In the genomic region with DNA sequence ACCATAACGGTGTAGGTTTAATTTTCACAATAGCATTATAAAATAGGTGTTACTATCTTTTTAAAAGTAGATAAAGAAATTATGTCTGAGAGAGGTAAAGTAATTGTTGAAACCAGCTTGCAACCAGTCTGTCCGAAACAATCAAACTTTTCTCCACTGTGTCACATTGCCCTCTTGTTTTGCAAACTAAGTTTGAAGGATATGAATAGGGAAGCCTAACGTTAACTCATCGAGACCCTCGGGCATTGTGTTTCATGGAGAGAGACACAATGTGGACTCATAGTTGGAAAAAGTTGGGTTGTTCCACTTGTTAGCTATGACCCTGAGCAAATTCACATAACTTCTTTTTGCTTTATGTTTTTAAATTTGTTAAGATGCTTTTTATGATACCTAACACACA, we compare ENCODE assay signal across 9 cellular contexts.
"Had no signal": no experiment of that assay in that cellular context is flagged by ENCODE, and none has a peak within 500 bp of the region (broad histone marks: within the 10 kb centered on the region; RNA-seq: fewer than 3 reads in every experiment).

No MANE protein-coding gene starts in this region.

- H3K4me3 ChIP-seq: GM23248 had no signal

- DNase-seq: GM23248, H9, HFFc6, KBM-7 had no signal

- H3K27ac ChIP-seq: GM23248, HL-60, KMS-11 had no signal

- H3K9ac ChIP-seq: GM23248, KMS-11 had no signal

- FAIRE-seq: H1, H54, HepG2 had no signal
